ENCODE assay signal across 10 cellular contexts in genomic region chr21:29233611-29234540, GRCh38.
DNase-seq lines count a peak whose midpoint lies in the region; ATAC-seq and TF ChIP-seq lines count a peak whose summit lies in the region.
"Had no signal": no experiment of that assay in that cellular context is flagged by ENCODE, and none has a peak within 500 bp of the region (broad histone marks: within the 10 kb centered on the region; RNA-seq: fewer than 3 reads in every experiment).

No MANE protein-coding gene starts in this region.

- no peak for TF ChIP-seq CTCF in epithelial cell of esophagus (IDR thresholded peaks at IDR 0.05; ENCODE audit: insufficient read depth, low read depth, low read length, missing control alignments)

- no peaks in the 10 kb centered on the region for H3K9me3 Mint-ChIP-seq in T-cell

- no peaks in the 10 kb centered on the region for H3K27me3 Mint-ChIP-seq in T-cell

- DNase-seq in epithelial cell of esophagus (ENCODE audit: low read depth) (peak; percentile 70), T-cell (no peak), epidermal melanocyte (ENCODE audit: insufficient read length, low spot score) (no peak), GM03348 (ENCODE audit: low spot score) (no peak), SKM-1 (lab: John Stamatoyannopoulos, UW; ENCODE audit: unreplicated experiment) (no peak)
- DNase-seq: right cardiac atrium had no signal

- CTCF ChIA-PET in T-cell (lab: Charles Lee) = interaction anchor here (0.6 to 1.1 kb wide), 3 partner anchors 128 to 510 kb away, joined by 3 to 6 read pairs (median 5); no protein-coding TSS in a partner anchor

- POLR2A ChIA-PET in T-cell (lab: Charles Lee) = no interaction called here

- no peak overlapping the region for H3K4me3 ChIP-seq in epithelial cell of esophagus (ENCODE audit: low read length)
- H3K4me3 ChIP-seq: SK-N-MC had no signal

- H3K4me3 Mint-ChIP-seq in T-cell = no peak overlapping the region

- no peak overlapping the region for H3K27ac Mint-ChIP-seq in T-cell

- peaks cover 9 to 16% (median 11%) of the 10 kb centered on the region in 3 donors for H3K4me1 Mint-ChIP-seq in T-cell

- ATAC-seq in GM18502 (IDR thresholded peaks at IDR 0.05; ENCODE audit: poor library complexity, unreplicated experiment) = peak; percentile 67
- ATAC-seq in GM21381 (IDR thresholded peaks at IDR 0.05; ENCODE audit: unreplicated experiment) = peak; percentile 57
- peak; percentile 65 for ATAC-seq in HG03442 (IDR thresholded peaks at IDR 0.05; ENCODE audit: unreplicated experiment)
- no peak for ATAC-seq in T-cell (replicated peaks in 1 of 4)
- ATAC-seq: right cardiac atrium had no signal

- H3K36me3 Mint-ChIP-seq in T-cell = no peaks in the 10 kb centered on the region

Comparison
In these comparisons a context has a peak if more than half of its experiments do, and no peak if none do; other contexts are left out.
1. ATAC-seq: peak in GM18502 (single experiment), GM21381 (single experiment) and HG03442 (single experiment); none in T-cell (0 of 4).